ENCODE assay signal across 22 cellular contexts in the genomic region with DNA sequence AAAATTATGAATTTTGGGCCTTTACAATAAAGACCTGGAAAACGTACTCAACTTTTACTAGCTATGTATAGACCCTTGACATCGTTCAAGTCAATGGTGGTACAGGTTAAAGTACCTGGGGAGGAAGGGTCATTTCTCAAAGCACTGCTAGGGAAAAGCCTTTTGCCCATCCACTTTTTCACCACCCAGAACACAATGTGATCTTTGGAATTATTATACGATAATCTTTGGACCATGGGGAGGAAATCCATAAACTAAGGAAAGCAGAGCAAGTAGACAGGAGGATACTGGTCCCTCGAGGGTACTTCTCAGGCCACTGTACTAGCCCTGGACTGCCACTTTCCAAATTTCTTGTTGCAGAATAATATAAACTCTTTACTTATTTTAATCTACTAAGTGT. TPM values are rescaled to one million over a fixed set of nuclear protein-coding genes. Genes with fewer than 3 reads are reported as not detected.
DNase-seq lines count a peak whose midpoint lies in the region; FAIRE-seq and TF ChIP-seq lines count a peak whose summit lies in the region.
"Had no signal": no experiment of that assay in that cellular context is flagged by ENCODE, and none has a peak within 500 bp of the region (broad histone marks: within the 10 kb centered on the region; RNA-seq: fewer than 3 reads in every experiment).

No MANE protein-coding gene starts in this region.

- H3K9me3 ChIP-seq in endocrine pancreas (ENCODE audit: control insufficient read depth, low read length) (no peaks in the 10 kb centered on the region), liver (ENCODE audit: control insufficient read depth in 4 of 4, low read length in 3 of 4) (no peaks in the 10 kb centered on the region), stomach (no peaks in the 10 kb centered on the region), BE2C (no peaks in the 10 kb centered on the region)

- peak; percentile 71 for FAIRE-seq in GM12892 (lab: Jason Lieb, UNC)

- no peaks in the 10 kb centered on the region for H3K27me3 ChIP-seq in endocrine pancreas (ENCODE audit: control insufficient read depth, insufficient read depth, low read length)
- H3K27me3 ChIP-seq in liver (ENCODE audit: control insufficient read depth in 4 of 4, insufficient read depth in 4 of 4, low read length in 3 of 4): no peaks in the 10 kb centered on the region
- H3K27me3 ChIP-seq in stomach: no peaks in the 10 kb centered on the region
- no peaks in the 10 kb centered on the region for H3K27me3 ChIP-seq in BE2C

- H3K4me1 ChIP-seq in endocrine pancreas (ENCODE audit: control insufficient read depth, insufficient read depth, low read length) (peaks cover 38% of the 10 kb centered on the region), liver (ENCODE audit: control insufficient read depth in 4 of 4, insufficient read depth in 4 of 4, low read length in 3 of 4) (peaks cover 15 to 41% (median 37%) of the 10 kb centered on the region in 4 donors), stomach (peaks cover 46 to 93% (median 68%) of the 10 kb centered on the region in 4 donors), BE2C (peaks cover 5% of the 10 kb centered on the region)

- no peak for TF ChIP-seq EP300 in stomach (IDR thresholded peaks at IDR 0.05)

- no peak for TF ChIP-seq POLR2A in GM12892 (IDR thresholded peaks at IDR 0.05; ENCODE audit: low read depth, low read length)
- no peak for TF ChIP-seq POLR2A in stomach (IDR thresholded peaks at IDR 0.05)

- TF ChIP-seq RAD21 in liver (IDR thresholded peaks at IDR 0.05): no peak

- 30% methylated on average over 4 of the region's 4 CpGs for WGBS in liver
- WGBS in stomach, 5 donors: 64 to 87% (median 72%) methylated on average over 4 of the region's 4 CpGs

- H3K4me3 ChIP-seq in endocrine pancreas (ENCODE audit: control insufficient read depth, insufficient read depth, low read length) (peak overlapping the region; percentile 40), liver (ENCODE audit: low read depth in 1 of 3, low read length in 3 of 3) (peak overlapping the region in 1 of 3 donors; percentile 30), stomach (no peak overlapping the region), BE2C (ENCODE audit: low read depth, low read length) (no peak overlapping the region)

- no peak overlapping the region for H3K9ac ChIP-seq in endocrine pancreas (ENCODE audit: control insufficient read depth, insufficient read depth, low read length)
- no peak overlapping the region for H3K9ac ChIP-seq in liver (ENCODE audit: low read depth in 1 of 2, low read length in 2 of 2)

- DNase-seq in GM12892 (ENCODE audit: insufficient read length): no peak
- DNase-seq in stomach: no peak
- DNase-seq in activated gamma-delta T cell treated with Interleukin-2 at 50 U/mL for 16 hours: no peak
- DNase-seq in NCI-H510A (lab: John Stamatoyannopoulos, UW): no peak
- DNase-seq in BE2C: no peak
- DNase-seq: CD8-positive, alpha-beta memory T cell; DMS153; DND-41; H7; Karpas-422; NCI-H1092; NCI-H1417 treated with DMSO at 0.1 percent for 48 hours; NCI-H187; NCI-H2081 treated with DMSO at 0.1 percent for 48 hours; NCI-H2171; NCI-H226; NCI-H510A treated with DMSO at 0.1 percent for 48 hours; NCI-H774; PC-3 had no signal

- H3K36me3 ChIP-seq in endocrine pancreas (ENCODE audit: control insufficient read depth, insufficient read depth, low read length) (no peaks in the 10 kb centered on the region), liver (ENCODE audit: control insufficient read depth in 4 of 4, insufficient read depth in 3 of 4, low read depth in 1 of 4, low read length in 3 of 4) (no peaks in the 10 kb centered on the region), stomach (no peaks in the 10 kb centered on the region), BE2C (no peaks in the 10 kb centered on the region)

- H3K27ac ChIP-seq in liver (ENCODE audit: low read depth in 1 of 2, low read length in 2 of 2): peak overlapping the region; percentile 45 to 62
- peak overlapping the region; percentile 34 to 63 (median 48) for H3K27ac ChIP-seq in stomach
- H3K27ac ChIP-seq: HL-60 had no signal

- intact Hi-C loops in stomach (cut with DNase I; ENCODE audit: low total_unique reads): no loop called here

- no peak for TF ChIP-seq CTCF in liver (IDR thresholded peaks at IDR 0.05; ENCODE audit: low read depth, low read length, missing input control)
- TF ChIP-seq CTCF in stomach (IDR thresholded peaks at IDR 0.05): no peak
- no peak for TF ChIP-seq CTCF in BE2C (IDR thresholded peaks at IDR 0.05; ENCODE audit: low read depth, low read length)

TF ChIP-seq in liver, 16 proteins besides CTCF, POLR2A, EP300 and RAD21:
- TF ChIP-seq HNF4A (conservative IDR thresholded peaks at IDR 0.05): peak; percentile 62 to 64
- TF ChIP-seq, protein P1, sequence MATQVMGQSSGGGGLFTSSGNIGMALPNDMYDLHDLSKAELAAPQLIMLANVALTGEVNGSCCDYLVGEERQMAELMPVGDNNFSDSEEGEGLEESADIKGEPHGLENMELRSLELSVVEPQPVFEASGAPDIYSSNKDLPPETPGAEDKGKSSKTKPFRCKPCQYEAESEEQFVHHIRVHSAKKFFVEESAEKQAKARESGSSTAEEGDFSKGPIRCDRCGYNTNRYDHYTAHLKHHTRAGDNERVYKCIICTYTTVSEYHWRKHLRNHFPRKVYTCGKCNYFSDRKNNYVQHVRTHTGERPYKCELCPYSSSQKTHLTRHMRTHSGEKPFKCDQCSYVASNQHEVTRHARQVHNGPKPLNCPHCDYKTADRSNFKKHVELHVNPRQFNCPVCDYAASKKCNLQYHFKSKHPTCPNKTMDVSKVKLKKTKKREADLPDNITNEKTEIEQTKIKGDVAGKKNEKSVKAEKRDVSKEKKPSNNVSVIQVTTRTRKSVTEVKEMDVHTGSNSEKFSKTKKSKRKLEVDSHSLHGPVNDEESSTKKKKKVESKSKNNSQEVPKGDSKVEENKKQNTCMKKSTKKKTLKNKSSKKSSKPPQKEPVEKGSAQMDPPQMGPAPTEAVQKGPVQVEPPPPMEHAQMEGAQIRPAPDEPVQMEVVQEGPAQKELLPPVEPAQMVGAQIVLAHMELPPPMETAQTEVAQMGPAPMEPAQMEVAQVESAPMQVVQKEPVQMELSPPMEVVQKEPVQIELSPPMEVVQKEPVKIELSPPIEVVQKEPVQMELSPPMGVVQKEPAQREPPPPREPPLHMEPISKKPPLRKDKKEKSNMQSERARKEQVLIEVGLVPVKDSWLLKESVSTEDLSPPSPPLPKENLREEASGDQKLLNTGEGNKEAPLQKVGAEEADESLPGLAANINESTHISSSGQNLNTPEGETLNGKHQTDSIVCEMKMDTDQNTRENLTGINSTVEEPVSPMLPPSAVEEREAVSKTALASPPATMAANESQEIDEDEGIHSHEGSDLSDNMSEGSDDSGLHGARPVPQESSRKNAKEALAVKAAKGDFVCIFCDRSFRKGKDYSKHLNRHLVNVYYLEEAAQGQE (IDR thresholded peaks at IDR 0.05): no peak

RNA-seq across cellular contexts. Expression of a gene that starts 39.5 kb away (rescaled TPM):
- polyA plus RNA-seq in GM12892 (2012; ENCODE audit: missing spikeins): 8.2 TPM
- 10 to 100 TPM; 15.7 to 21.3 TPM for total RNA-seq in liver
- polyA plus RNA-seq in liver: 10 to 100 TPM; 13.9 to 16.1 TPM
- 100 to 1,000 TPM in 1 of 5 donors, 10 to 100 TPM in 4; 24.3 to 115 (median 45.5) TPM for total RNA-seq in stomach
- 100 to 1,000 TPM in 1 of 3 donors, 10 to 100 TPM in 2; 21.5 to 100 (median 39.0) TPM for polyA plus RNA-seq in stomach
- 6.5 TPM for polyA plus RNA-seq in BE2C (2012; ENCODE audit: insufficient read depth, insufficient read length, low read depth)
